13 cellular contexts compared by ENCODE assay signal in genomic region chr22:31122196-31122531, GRCh38. TPM values are rescaled to one million over a fixed set of nuclear protein-coding genes. Genes with fewer than 3 reads are reported as not detected.
DNase-seq lines count a peak whose midpoint lies in the region; ATAC-seq and TF ChIP-seq lines count a peak whose summit lies in the region.
"Had no signal": no experiment of that assay in that cellular context is flagged by ENCODE, and none has a peak within 500 bp of the region (broad histone marks: within the 10 kb centered on the region; RNA-seq: fewer than 3 reads in every experiment).

No MANE protein-coding gene starts in this region.

- no peak for TF ChIP-seq POLR2A in thyroid gland (IDR thresholded peaks at IDR 0.05)

- no peaks in the 10 kb centered on the region for H3K36me3 Mint-ChIP-seq in activated CD8-positive, alpha-beta T cell treated with anti-CD3 and anti-CD28 coated beads for 36 hours (ENCODE audit: low read depth)
- H3K36me3 Mint-ChIP-seq in activated CD8-positive, alpha-beta T cell treated with anti-CD3 and anti-CD28 coated beads, Interleukin-2, amount 10 ng/mL, durations not matched to agents 7 days and 5 days (ENCODE audit: low read depth), result no peaks in the 10 kb centered on the region

- peak overlapping the region; percentile 42 for H3K9ac ChIP-seq in muscle layer of colon (ENCODE audit: low read length)

- no peak for DNase-seq in activated CD8-positive, alpha-beta T cell treated with anti-CD3 and anti-CD28 coated beads for 36 hours
- DNase-seq in activated CD8-positive, alpha-beta T cell treated with anti-CD3 and anti-CD28 coated beads, Interleukin-2, amount 10 ng/mL, durations not matched to agents 7 days and 5 days, result no peak
- DNase-seq in thyroid gland (no peak), NCI-H1417 (lab: John Stamatoyannopoulos, UW) (no peak)
- DNase-seq: activated CD4-positive, CD25-positive, alpha-beta regulatory T cell; activated T-cell treated with anti-CD3 and anti-CD28 coated beads for 4 hours; cortex of kidney had no signal

- CTCF ChIA-PET in activated CD8-positive, alpha-beta T cell treated with anti-CD3 and anti-CD28 coated beads for 36 hours (lab: Charles Lee), result no interaction called here
- CTCF ChIA-PET in activated CD8-positive, alpha-beta T cell treated with anti-CD3 and anti-CD28 coated beads, Interleukin-2, amount 10 ng/mL, durations not matched to agents 7 days and 5 days (lab: Charles Lee), result no interaction called here

- H3K9me3 Mint-ChIP-seq in activated CD8-positive, alpha-beta T cell treated with anti-CD3 and anti-CD28 coated beads for 36 hours, result no peaks in the 10 kb centered on the region
- H3K9me3 Mint-ChIP-seq in activated CD8-positive, alpha-beta T cell treated with anti-CD3 and anti-CD28 coated beads, Interleukin-2, amount 10 ng/mL, durations not matched to agents 7 days and 5 days (ENCODE audit: insufficient read depth), result no peaks in the 10 kb centered on the region
- H3K9me3 Mint-ChIP-seq: H9 had no signal

- no peak for ATAC-seq in activated CD8-positive, alpha-beta T cell treated with anti-CD3 and anti-CD28 coated beads for 36 hours
- ATAC-seq in activated CD8-positive, alpha-beta T cell treated with anti-CD3 and anti-CD28 coated beads, Interleukin-2, amount 10 ng/mL, durations not matched to agents 7 days and 5 days, result no peak
- ATAC-seq in esophagus mucosa, result peak; percentile 12
- no peak for ATAC-seq in activated CD4-positive, CD25-positive, alpha-beta regulatory T cell treated with anti-CD3 and anti-CD28 coated beads, Interleukin-2, amount 50 U/mL, for 24 hours
- ATAC-seq in GM19328 (IDR thresholded peaks at IDR 0.05; ENCODE audit: unreplicated experiment), result no peak

- H3K36me3 ChIP-seq in muscle layer of colon (ENCODE audit: insufficient read depth, low read length), result no peaks in the 10 kb centered on the region
- no peaks in the 10 kb centered on the region for H3K36me3 ChIP-seq in thyroid gland

- H3K4me1 ChIP-seq in muscle layer of colon (ENCODE audit: insufficient read depth, low read length) (peaks cover 17% of the 10 kb centered on the region), thyroid gland (peaks cover 40 to 41% of the 10 kb centered on the region in 2 donors)

- H3K4me3 Mint-ChIP-seq in activated CD8-positive, alpha-beta T cell treated with anti-CD3 and anti-CD28 coated beads for 36 hours, result no peak overlapping the region
- H3K4me3 Mint-ChIP-seq in activated CD8-positive, alpha-beta T cell treated with anti-CD3 and anti-CD28 coated beads, Interleukin-2, amount 10 ng/mL, durations not matched to agents 7 days and 5 days, result no peak overlapping the region

- H3K27ac ChIP-seq in muscle layer of colon (ENCODE audit: low read depth, low read length), result no peak overlapping the region
- H3K27ac ChIP-seq in thyroid gland, result peak overlapping the region; percentile 93 to 99 (median 94)

- no peaks in the 10 kb centered on the region for H3K9me3 ChIP-seq in muscle layer of colon (ENCODE audit: low read length)
- H3K9me3 ChIP-seq in thyroid gland, result no peaks in the 10 kb centered on the region

- peak overlapping the region in 1 of 2 donors; percentile 57 for H3K4me3 ChIP-seq in muscle layer of colon (ENCODE audit: low read depth in 1 of 2, low read length in 2 of 2)
- no peak overlapping the region for H3K4me3 ChIP-seq in thyroid gland (replicated peaks in 1 of 3)

- POLR2A ChIA-PET in activated CD8-positive, alpha-beta T cell treated with anti-CD3 and anti-CD28 coated beads for 36 hours (lab: Charles Lee), result no interaction called here
- POLR2A ChIA-PET in activated CD8-positive, alpha-beta T cell treated with anti-CD3 and anti-CD28 coated beads, Interleukin-2, amount 10 ng/mL, durations not matched to agents 7 days and 5 days (lab: Charles Lee), result no interaction called here

- no peak for TF ChIP-seq CTCF in activated CD8-positive, alpha-beta T cell treated with anti-CD3 and anti-CD28 coated beads for 36 hours (IDR thresholded peaks at IDR 0.05)
- TF ChIP-seq CTCF in thyroid gland (IDR thresholded peaks at IDR 0.05), result no peak

- intact Hi-C loops in activated CD8-positive, alpha-beta T cell treated with anti-CD3 and anti-CD28 coated beads for 36 hours (cut with micrococcal nuclease), result no loop called here
- intact Hi-C loops in thyroid gland (cut with DNase I), result no loop called here

- no peaks in the 10 kb centered on the region for H3K4me1 Mint-ChIP-seq in activated CD8-positive, alpha-beta T cell treated with anti-CD3 and anti-CD28 coated beads for 36 hours (ENCODE audit: low read depth)
- H3K4me1 Mint-ChIP-seq in activated CD8-positive, alpha-beta T cell treated with anti-CD3 and anti-CD28 coated beads, Interleukin-2, amount 10 ng/mL, durations not matched to agents 7 days and 5 days (ENCODE audit: low read depth), result no peaks in the 10 kb centered on the region

- H3K27me3 ChIP-seq in muscle layer of colon (ENCODE audit: control insufficient read depth in 1 of 2, insufficient read depth in 2 of 2, low read length in 2 of 2) (no peaks in the 10 kb centered on the region), thyroid gland (no peaks in the 10 kb centered on the region)

- H3K27me3 Mint-ChIP-seq in activated CD8-positive, alpha-beta T cell treated with anti-CD3 and anti-CD28 coated beads for 36 hours, result no peaks in the 10 kb centered on the region
- peaks cover 3% of the 10 kb centered on the region for H3K27me3 Mint-ChIP-seq in activated CD8-positive, alpha-beta T cell treated with anti-CD3 and anti-CD28 coated beads, Interleukin-2, amount 10 ng/mL, durations not matched to agents 7 days and 5 days (ENCODE audit: low read depth)

- H3K27ac Mint-ChIP-seq in activated CD8-positive, alpha-beta T cell treated with anti-CD3 and anti-CD28 coated beads for 36 hours, result peak overlapping the region; percentile 10
- no peak overlapping the region for H3K27ac Mint-ChIP-seq in activated CD8-positive, alpha-beta T cell treated with anti-CD3 and anti-CD28 coated beads, Interleukin-2, amount 10 ng/mL, durations not matched to agents 7 days and 5 days

- 45 to 72% methylated on average over 2 of the region's 2 CpGs for WGBS in thyroid gland, 2 donors

RNA-seq across cellular contexts. Expression of gene INPP5J, which starts 0.6 kb away (rescaled TPM):
- total RNA-seq in activated CD8-positive, alpha-beta T cell treated with anti-CD3 and anti-CD28 coated beads for 36 hours, result under 1 TPM; 0.09 to 0.29 TPM
- total RNA-seq in activated CD8-positive, alpha-beta T cell treated with anti-CD3 and anti-CD28 coated beads, Interleukin-2, amount 10 ng/mL, durations not matched to agents 7 days and 5 days, result not detected
- total RNA-seq in esophagus mucosa, result 1.5 TPM
- 100 to 1,000 TPM; 180 to 665 (median 442) TPM for total RNA-seq in thyroid gland
- total RNA-seq: mononuclear cell had no signal

RNA-seq across cellular contexts. Expression of gene SELENOM, which starts 14.8 kb away (rescaled TPM):
- total RNA-seq in activated CD8-positive, alpha-beta T cell treated with anti-CD3 and anti-CD28 coated beads for 36 hours, result 1 to 10 TPM; 3.6 to 5.8 TPM
- total RNA-seq in activated CD8-positive, alpha-beta T cell treated with anti-CD3 and anti-CD28 coated beads, Interleukin-2, amount 10 ng/mL, durations not matched to agents 7 days and 5 days, result under 1 TPM; 0.76 to 0.87 TPM
- total RNA-seq in esophagus mucosa (13.7 TPM), thyroid gland (100 to 1,000 TPM; 208 to 501 (median 314) TPM)

RNA-seq across cellular contexts. Expression of gene PLA2G3, which starts 18.1 kb away (rescaled TPM):
- not detected for total RNA-seq in activated CD8-positive, alpha-beta T cell treated with anti-CD3 and anti-CD28 coated beads for 36 hours
- total RNA-seq in activated CD8-positive, alpha-beta T cell treated with anti-CD3 and anti-CD28 coated beads, Interleukin-2, amount 10 ng/mL, durations not matched to agents 7 days and 5 days, result not detected
- total RNA-seq in esophagus mucosa (19.4 TPM), thyroid gland (1 to 10 TPM in 1 of 4 donors, under 1 TPM in 2, not detected in 1; 0.22 to 1.9 (median 0.83) TPM)
- total RNA-seq: mononuclear cell had no signal

RNA-seq across cellular contexts. Expression of gene RNF185, which starts 37.8 kb away (rescaled TPM):
- 10 to 100 TPM; 14.3 to 14.6 TPM for total RNA-seq in activated CD8-positive, alpha-beta T cell treated with anti-CD3 and anti-CD28 coated beads for 36 hours
- 10 to 100 TPM; 17.7 to 18.1 TPM for total RNA-seq in activated CD8-positive, alpha-beta T cell treated with anti-CD3 and anti-CD28 coated beads, Interleukin-2, amount 10 ng/mL, durations not matched to agents 7 days and 5 days
- total RNA-seq in esophagus mucosa (23.4 TPM), thyroid gland (10 to 100 TPM; 56.0 to 63.1 (median 58.1) TPM)

RNA-seq across cellular contexts. Expression of gene SMTN, which starts 41.0 kb away (rescaled TPM):
- total RNA-seq in activated CD8-positive, alpha-beta T cell treated with anti-CD3 and anti-CD28 coated beads for 36 hours, result 10 to 100 TPM; 32.0 to 36.3 TPM
- total RNA-seq in activated CD8-positive, alpha-beta T cell treated with anti-CD3 and anti-CD28 coated beads, Interleukin-2, amount 10 ng/mL, durations not matched to agents 7 days and 5 days, result 10 to 100 TPM; 51.0 to 61.7 TPM
- total RNA-seq in esophagus mucosa, result 21.1 TPM
- total RNA-seq in thyroid gland, result 10 to 100 TPM; 46.2 to 60.3 (median 54.2) TPM

Comparison
In these comparisons a context has a peak if more than half of its experiments do, and no peak if none do; other contexts are left out.
1. RNA of gene INPP5J, which starts 0.6 kb away (total RNA-seq): 180 to 665 TPM in thyroid gland; 1.5 TPM in esophagus mucosa (single experiment), 0.09 to 0.29 TPM in activated CD8-positive, alpha-beta T cell treated with anti-CD3 and anti-CD28 coated beads for 36 hours and not detected in activated CD8-positive, alpha-beta T cell treated with anti-CD3 and anti-CD28 coated beads, Interleukin-2, amount 10 ng/mL, durations not matched to agents 7 days and 5 days; every median in the first group is over 10 times any median in the second.
2. RNA of gene SELENOM, which starts 14.8 kb away (total RNA-seq): 208 to 501 TPM in thyroid gland; 13.7 TPM in esophagus mucosa (single experiment), 3.6 to 5.8 TPM in activated CD8-positive, alpha-beta T cell treated with anti-CD3 and anti-CD28 coated beads for 36 hours and 0.76 to 0.87 TPM in activated CD8-positive, alpha-beta T cell treated with anti-CD3 and anti-CD28 coated beads, Interleukin-2, amount 10 ng/mL, durations not matched to agents 7 days and 5 days; every median in the first group is over 10 times any median in the second.